In genomic region chr10:74419491-74420466, GRCh38 we compare ENCODE assay signal across 8 cellular contexts.
DNase-seq lines count a peak whose midpoint lies in the region; ATAC-seq and TF ChIP-seq lines count a peak whose summit lies in the region.

No MANE protein-coding gene starts in this region.

- ATAC-seq in SK-N-SH treated with all-trans-retinoic acid at 6 μM for 48 hours (peak; percentile 47; the same call in 1 of the 3 replicates), GM21526 (IDR thresholded peaks at IDR 0.05; ENCODE audit: low FRiP score, unreplicated experiment) (no peak), esophagus mucosa (no peak), HG03039 (IDR thresholded peaks at IDR 0.05; ENCODE audit: unreplicated experiment) (no peak)

- H3K4me3 ChIP-seq in Jurkat, Clone E6-1 (ENCODE audit: low read length) = no peak overlapping the region
- H3K4me3 ChIP-seq in epithelial cell of esophagus (ENCODE audit: low read length) = no peak overlapping the region

- DNase-seq in DMS 273 (lab: John Stamatoyannopoulos, UW; ENCODE audit: unreplicated experiment) = peak; percentile 72
- DNase-seq in Jurkat, Clone E6-1 (ENCODE audit: low read depth, low spot score) = peak; percentile 22
- DNase-seq in epithelial cell of esophagus (ENCODE audit: low read depth) = peak; percentile 32
- peak; percentile 15 for DNase-seq in pulmonary artery endothelial cell (ENCODE audit: low read depth, low spot score)

- peak; percentile 46 for TF ChIP-seq CTCF in epithelial cell of esophagus (IDR thresholded peaks at IDR 0.05; ENCODE audit: insufficient read depth, low read depth, low read length, missing control alignments)

TF ChIP-seq in SK-N-SH treated with all-trans-retinoic acid at 6 μM for 48 hours, 23 proteins besides CTCF, POLR2A, EP300 and RAD21:
- TF ChIP-seq ZNF70 (CRISPR knock-in tag; IDR thresholded peaks at IDR 0.05) = 0 out of 2 replicates have a peak, but pooled peaks have one; percentile 9
- TF ChIP-seq ISL1 (CRISPR knock-in tag; IDR thresholded peaks at IDR 0.05) = peak; percentile 91
- peak; percentile 87 for TF ChIP-seq TSHZ2 (CRISPR knock-in tag; IDR thresholded peaks at IDR 0.05)
- peak; percentile 34; the same call in 1 of the 2 replicates for TF ChIP-seq ZNF8 (CRISPR knock-in tag; IDR thresholded peaks at IDR 0.05)
- TF ChIP-seq ZC3H10 (CRISPR knock-in tag; IDR thresholded peaks at IDR 0.05) = no peak
- TF ChIP-seq ESRRG (CRISPR knock-in tag; IDR thresholded peaks at IDR 0.05) = 0 out of 2 replicates have a peak, but pooled peaks have one; percentile 33
- TF ChIP-seq TCF4 (CRISPR knock-in tag; IDR thresholded peaks at IDR 0.05; ENCODE audit: borderline replicate concordance) = peak; percentile 85; the same call in 1 of the 2 replicates
- TF ChIP-seq CREB5 (CRISPR knock-in tag; IDR thresholded peaks at IDR 0.05; ENCODE audit: low read depth) = peak; percentile 87
- TF ChIP-seq PATZ1 (CRISPR knock-in tag; IDR thresholded peaks at IDR 0.05; ENCODE audit: borderline replicate concordance) = no peak
- no peak for TF ChIP-seq ZFP3 (CRISPR knock-in tag; IDR thresholded peaks at IDR 0.05)
- no peak for TF ChIP-seq POU6F1 (CRISPR knock-in tag; IDR thresholded peaks at IDR 0.05; ENCODE audit: borderline replicate concordance, low read depth)

Comparison
In these comparisons a context has a peak if more than half of its experiments do, and no peak if none do; other contexts are left out.
1. DNase-seq: peak in every context shown above with its lines; median percentile 72 in DMS 273; 32 in epithelial cell of esophagus; 22 in Jurkat, Clone E6-1; 15 in pulmonary artery endothelial cell.